In the genomic region with DNA sequence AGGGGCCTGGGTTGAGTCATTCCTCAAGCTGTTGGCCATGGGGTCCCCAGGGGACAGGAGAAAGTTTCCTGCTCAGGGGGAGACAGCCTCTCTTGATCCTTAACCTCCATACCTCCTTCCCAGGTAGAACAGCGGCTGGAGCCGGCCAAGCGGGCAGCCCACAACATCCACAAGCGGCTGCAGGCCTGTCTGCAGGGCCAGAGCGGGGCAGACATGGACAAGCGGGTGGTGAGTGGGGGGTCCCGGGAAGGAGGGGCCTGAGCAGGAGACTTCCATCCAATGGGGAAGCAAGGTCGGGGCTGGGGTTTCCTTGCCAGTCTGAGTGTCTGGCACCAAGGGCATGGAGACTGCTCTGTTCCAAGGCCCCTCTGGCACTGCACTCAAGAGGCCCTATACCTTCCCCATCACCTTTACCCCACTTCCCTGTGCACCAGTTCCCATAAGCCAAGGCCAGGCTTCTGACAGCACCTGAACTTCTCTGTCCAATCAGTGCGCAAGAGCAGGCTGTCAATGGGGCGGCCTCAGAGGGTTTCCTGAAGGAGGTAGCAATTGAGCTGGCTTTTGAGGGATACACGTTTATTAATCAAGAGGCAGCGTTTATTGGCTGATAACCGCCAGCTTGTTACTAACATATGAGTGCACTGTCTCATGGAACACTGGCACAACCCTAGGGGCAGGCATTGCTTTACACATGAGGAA, we compare ENCODE assay signal across 13 cellular contexts.
DNase-seq lines count a peak whose midpoint lies in the region; ATAC-seq and TF ChIP-seq lines count a peak whose summit lies in the region.
"Had no signal": no experiment of that assay in that cellular context is flagged by ENCODE, and none has a peak within 500 bp of the region (broad histone marks: within the 10 kb centered on the region; RNA-seq: fewer than 3 reads in every experiment).

No MANE protein-coding gene starts in this region.

- no peak overlapping the region for H3K27ac Mint-ChIP-seq in T-helper 1 cell treated with Interleukin-12 subunit alpha and Interleukin-12 subunit beta and Interleukin-4 antibody, amounts not matched to agents 30 μg/mL and 1 μg/mL, for 36 hours

- no peak overlapping the region for H3K9ac ChIP-seq in rectal smooth muscle tissue (ENCODE audit: low read length)

- H3K36me3 Mint-ChIP-seq in T-helper 1 cell treated with Interleukin-12 subunit alpha and Interleukin-12 subunit beta and Interleukin-4 antibody, amounts not matched to agents 30 μg/mL and 1 μg/mL, for 36 hours (ENCODE audit: low read depth), result peaks cover 23% of the 10 kb centered on the region

- peaks cover 39% of the 10 kb centered on the region for H3K4me1 Mint-ChIP-seq in T-helper 1 cell treated with Interleukin-12 subunit alpha and Interleukin-12 subunit beta and Interleukin-4 antibody, amounts not matched to agents 30 μg/mL and 1 μg/mL, for 36 hours (ENCODE audit: low read depth)

- DNase-seq in T-helper 1 cell (no peak), RWPE1 (ENCODE audit: low spot score) (no peak), epithelial cell of prostate (ENCODE audit: low read depth, low spot score) (no peak), DMS79 treated with DMSO at 0.1 percent for 48 hours (lab: John Stamatoyannopoulos, UW) (no peak), NCI-H2171 treated with DMSO at 0.1 percent for 48 hours (lab: John Stamatoyannopoulos, UW) (no peak)
- DNase-seq: 8988T, activated gamma-delta T cell treated with Interleukin-2 at 50 U/mL for 16 hours, head of caudate nucleus, midbrain, NCI-H187 treated with DMSO at 0.1 percent for 48 hours had no signal

- peak overlapping the region; percentile 100 for H3K4me3 Mint-ChIP-seq in T-helper 1 cell treated with Interleukin-12 subunit alpha and Interleukin-12 subunit beta and Interleukin-4 antibody, amounts not matched to agents 30 μg/mL and 1 μg/mL, for 36 hours

- H3K27me3 ChIP-seq in rectal smooth muscle tissue (ENCODE audit: control insufficient read depth, insufficient read depth, low read length), result no peaks in the 10 kb centered on the region

- H3K27me3 Mint-ChIP-seq in T-helper 1 cell treated with Interleukin-12 subunit alpha and Interleukin-12 subunit beta and Interleukin-4 antibody, amounts not matched to agents 30 μg/mL and 1 μg/mL, for 36 hours (ENCODE audit: low read depth), result no peaks in the 10 kb centered on the region

- POLR2A ChIA-PET in RWPE1 (lab: Yijun Ruan, JAX; ENCODE audit: low non-redundant PET), result no interaction called here

- H3K36me3 ChIP-seq in rectal smooth muscle tissue (ENCODE audit: control insufficient read depth, insufficient read depth, low read length), result no peaks in the 10 kb centered on the region

- H3K27ac ChIP-seq in RWPE1 (peak overlapping the region; percentile 73), epithelial cell of prostate (peak overlapping the region; percentile 83), rectal smooth muscle tissue (ENCODE audit: low read depth, low read length) (no peak overlapping the region)

- H3K4me1 ChIP-seq in rectal smooth muscle tissue (ENCODE audit: control insufficient read depth, insufficient read depth, low read length), result peaks cover 3% of the 10 kb centered on the region

- peak overlapping the region; percentile 45 for H3K4me3 ChIP-seq in rectal smooth muscle tissue (ENCODE audit: low read length)

- TF ChIP-seq CTCF in RWPE1 (conservative IDR thresholded peaks at IDR 0.05; ENCODE audit: low read depth), result no peak

- H3K9me3 Mint-ChIP-seq in T-helper 1 cell treated with Interleukin-12 subunit alpha and Interleukin-12 subunit beta and Interleukin-4 antibody, amounts not matched to agents 30 μg/mL and 1 μg/mL, for 36 hours, result no peaks in the 10 kb centered on the region

- no peak for ATAC-seq in GM18861 (IDR thresholded peaks at IDR 0.05; ENCODE audit: unreplicated experiment)

- CTCF ChIA-PET in RWPE1 (lab: Yijun Ruan, JAX), result interaction anchor here (0.6 to 0.9 kb wide), 3 partner anchors 8 to 383 kb away, joined by 3 to 4 read pairs (median 3); no protein-coding TSS in a partner anchor
